9 cellular contexts compared by ENCODE assay signal in genomic region chr14:32259368-32260013, GRCh38. TPM values are rescaled to one million over a fixed set of nuclear protein-coding genes. Genes with fewer than 3 reads are reported as not detected.
DNase-seq lines count a peak whose midpoint lies in the region; ATAC-seq, FAIRE-seq and TF ChIP-seq lines count a peak whose summit lies in the region.
"Had no signal": no experiment of that assay in that cellular context is flagged by ENCODE, and none has a peak within 500 bp of the region (broad histone marks: within the 10 kb centered on the region; RNA-seq: fewer than 3 reads in every experiment).

No MANE protein-coding gene starts in this region.

- H3K18ac ChIP-seq in neuronal stem cell (ENCODE audit: low read length) = no peak overlapping the region

- peaks cover 11% of the 10 kb centered on the region for H3K9me3 ChIP-seq in RWPE2 (ENCODE audit: severe bottlenecking)
- peaks cover 5% of the 10 kb centered on the region for H3K9me3 ChIP-seq in hepatocyte (ENCODE audit: low read depth)
- H3K9me3 ChIP-seq in upper lobe of right lung = no peaks in the 10 kb centered on the region
- H3K9me3 ChIP-seq in neuronal stem cell (replicated peaks in 1 of 2; ENCODE audit: control insufficient read depth in 2 of 2, insufficient read depth in 1 of 2, low read depth in 1 of 2, low read length in 2 of 2) = peaks cover 8 to 12% of the 10 kb centered on the region in 2 donors

- no peak overlapping the region for H3K9ac ChIP-seq in neuronal stem cell (ENCODE audit: low read depth, low read length, poor library complexity)

- no peak overlapping the region for H2BK12ac ChIP-seq in neuronal stem cell (ENCODE audit: low read length)

- no peaks in the 10 kb centered on the region for H3K9me2 ChIP-seq in hepatocyte (replicated peaks; ENCODE audit: insufficient read depth)

- no peak overlapping the region for H3K14ac ChIP-seq in neuronal stem cell (ENCODE audit: low read length)

- H2BK15ac ChIP-seq in neuronal stem cell (ENCODE audit: low read length) = no peak overlapping the region

- intact Hi-C loops in upper lobe of right lung (cut with DNase I) = loop anchor here (10.0 kb wide), 1 partner anchor 325 kb away; no protein-coding TSS in a partner anchor

- H3K36me3 ChIP-seq in RWPE2 (ENCODE audit: low read depth) (no peaks in the 10 kb centered on the region), hepatocyte (replicated peaks; ENCODE audit: insufficient read depth, low read depth) (no peaks in the 10 kb centered on the region), upper lobe of right lung (no peaks in the 10 kb centered on the region), neuronal stem cell (replicated peaks in 1 of 2; ENCODE audit: control insufficient read depth in 2 of 2, insufficient read depth in 2 of 2, low read length in 2 of 2) (peaks cover 0 to 3% of the 10 kb centered on the region in 2 donors)

- H3K79me2 ChIP-seq in hepatocyte = no peaks in the 10 kb centered on the region

- peak; percentile 73 for DNase-seq in DMS53 treated with DMSO at 0.1 percent for 48 hours (lab: John Stamatoyannopoulos, UW; ENCODE audit: unreplicated experiment)
- DNase-seq in GM19239 (ENCODE audit: insufficient read length, low spot score) = no peak
- no peak for DNase-seq in RWPE2 (ENCODE audit: low spot score)
- peak; percentile 61 for DNase-seq in hepatocyte (ENCODE audit: low spot score)
- DNase-seq in upper lobe of right lung = no peak
- no peak for DNase-seq in neuronal stem cell (ENCODE audit: low spot score)
- DNase-seq in NCI-H128 (lab: John Stamatoyannopoulos, UW; ENCODE audit: unreplicated experiment) = no peak

- TF ChIP-seq CTCF in RWPE2 (IDR thresholded peaks at IDR 0.05; ENCODE audit: poor library complexity, severe bottlenecking) (no peak), hepatocyte (IDR thresholded peaks at IDR 0.05; ENCODE audit: poor library complexity) (no peak), upper lobe of right lung (IDR thresholded peaks at IDR 0.05) (no peak)

- H3K27ac ChIP-seq in RWPE2 (ENCODE audit: poor library complexity, severe bottlenecking) (no peak overlapping the region), hepatocyte (peak overlapping the region; percentile 62), upper lobe of right lung (no peak overlapping the region), neuronal stem cell (replicated peaks; ENCODE audit: low read length) (no peak overlapping the region)

- peak; percentile 89 for ATAC-seq in HG03064 (IDR thresholded peaks at IDR 0.05; ENCODE audit: low read depth, unreplicated experiment)
- peak; percentile 87 for ATAC-seq in RWPE2 (ENCODE audit: low read depth)
- no peak for ATAC-seq in upper lobe of right lung

- no peak overlapping the region for H3K4me3 ChIP-seq in RWPE2 (ENCODE audit: severe bottlenecking)
- H3K4me3 ChIP-seq in hepatocyte = no peak overlapping the region
- H3K4me3 ChIP-seq in upper lobe of right lung = no peak overlapping the region
- no peak overlapping the region for H3K4me3 ChIP-seq in neuronal stem cell (ENCODE audit: low read length in 2 of 2)

- H4K8ac ChIP-seq in neuronal stem cell (ENCODE audit: low read depth, low read length) = no peak overlapping the region

- no peak overlapping the region for H2AFZ ChIP-seq in hepatocyte
- H2AFZ ChIP-seq in neuronal stem cell (ENCODE audit: low read length) = no peak overlapping the region

- no peak overlapping the region for H2BK5ac ChIP-seq in neuronal stem cell (ENCODE audit: low read length)

- no peak overlapping the region for H2BK120ac ChIP-seq in neuronal stem cell (ENCODE audit: low read depth, low read length)

- no peak overlapping the region for H3K23ac ChIP-seq in neuronal stem cell (ENCODE audit: low read depth, low read length, poor library complexity)

- H3K27me3 ChIP-seq in RWPE2 (ENCODE audit: insufficient read depth, poor library complexity, severe bottlenecking) = no peaks in the 10 kb centered on the region
- no peaks in the 10 kb centered on the region for H3K27me3 ChIP-seq in hepatocyte
- H3K27me3 ChIP-seq in upper lobe of right lung = no peaks in the 10 kb centered on the region
- no peaks in the 10 kb centered on the region for H3K27me3 ChIP-seq in neuronal stem cell (ENCODE audit: control insufficient read depth in 3 of 3, insufficient read depth in 3 of 3, low read depth in 1 of 3, low read length in 3 of 3)

- H3K4me1 ChIP-seq in RWPE2 (ENCODE audit: insufficient read depth, poor library complexity, severe bottlenecking) (peaks cover 17% of the 10 kb centered on the region), hepatocyte (ENCODE audit: insufficient read depth) (peaks cover 26% of the 10 kb centered on the region), upper lobe of right lung (peaks cover 9% of the 10 kb centered on the region), neuronal stem cell (ENCODE audit: control insufficient read depth in 2 of 2, insufficient read depth in 1 of 2, low read depth in 1 of 2, low read length in 2 of 2) (peaks cover 1 to 13% of the 10 kb centered on the region in 2 donors)

- no peaks in the 10 kb centered on the region for H3K79me1 ChIP-seq in neuronal stem cell (ENCODE audit: low read depth, low read length)

- H3K4me2 ChIP-seq in hepatocyte (no peak overlapping the region), neuronal stem cell (ENCODE audit: insufficient read depth, low read length, poor library complexity, severe bottlenecking) (no peak overlapping the region)

- H4K91ac ChIP-seq in neuronal stem cell (ENCODE audit: low read depth, low read length, poor library complexity) = no peak overlapping the region

- FAIRE-seq in GM19239 (lab: Jason Lieb, UNC) = peak; percentile 85

- H2AK5ac ChIP-seq in neuronal stem cell (ENCODE audit: low read depth, low read length) = no peak overlapping the region

- no peaks in the 10 kb centered on the region for H4K20me1 ChIP-seq in hepatocyte (ENCODE audit: insufficient read depth, poor library complexity, severe bottlenecking)

- no peak overlapping the region for H3K4ac ChIP-seq in neuronal stem cell (ENCODE audit: low read length)

RNA-seq across cellular contexts. Expression of gene RNU6-8, which starts 56.4 kb away (rescaled TPM):
- total RNA-seq in hepatocyte (not detected in 2 replicates), upper lobe of right lung (not detected)
- not detected in 2 replicates for polyA plus RNA-seq in hepatocyte
- polyA plus RNA-seq in neuronal stem cell (2013, experiment 1 of 2) = not detected
- not detected for polyA plus RNA-seq in neuronal stem cell (2013, experiment 2 of 2)
- polyA plus RNA-seq: thymus had no signal

RNA-seq across cellular contexts. Expression of gene RNU6-7, which starts 57.6 kb away (rescaled TPM):
- total RNA-seq in hepatocyte = not detected in 2 replicates
- not detected in 2 replicates for polyA plus RNA-seq in hepatocyte
- not detected for total RNA-seq in upper lobe of right lung
- polyA plus RNA-seq in neuronal stem cell (2013, experiment 1 of 2) = not detected
- not detected for polyA plus RNA-seq in neuronal stem cell (2013, experiment 2 of 2)
- polyA plus RNA-seq: thymus had no signal

Comparison
In these comparisons a context has a peak if more than half of its experiments do, and no peak if none do; other contexts are left out.
1. DNase-seq: peak in DMS53 treated with DMSO at 0.1 percent for 48 hours (single experiment) and hepatocyte (single experiment); none in GM19239 (single experiment), RWPE2 (single experiment), upper lobe of right lung (single experiment), neuronal stem cell (single experiment) and NCI-H128 (single experiment).